ENCODE assay signal across 1 cellular context in the genomic region with DNA sequence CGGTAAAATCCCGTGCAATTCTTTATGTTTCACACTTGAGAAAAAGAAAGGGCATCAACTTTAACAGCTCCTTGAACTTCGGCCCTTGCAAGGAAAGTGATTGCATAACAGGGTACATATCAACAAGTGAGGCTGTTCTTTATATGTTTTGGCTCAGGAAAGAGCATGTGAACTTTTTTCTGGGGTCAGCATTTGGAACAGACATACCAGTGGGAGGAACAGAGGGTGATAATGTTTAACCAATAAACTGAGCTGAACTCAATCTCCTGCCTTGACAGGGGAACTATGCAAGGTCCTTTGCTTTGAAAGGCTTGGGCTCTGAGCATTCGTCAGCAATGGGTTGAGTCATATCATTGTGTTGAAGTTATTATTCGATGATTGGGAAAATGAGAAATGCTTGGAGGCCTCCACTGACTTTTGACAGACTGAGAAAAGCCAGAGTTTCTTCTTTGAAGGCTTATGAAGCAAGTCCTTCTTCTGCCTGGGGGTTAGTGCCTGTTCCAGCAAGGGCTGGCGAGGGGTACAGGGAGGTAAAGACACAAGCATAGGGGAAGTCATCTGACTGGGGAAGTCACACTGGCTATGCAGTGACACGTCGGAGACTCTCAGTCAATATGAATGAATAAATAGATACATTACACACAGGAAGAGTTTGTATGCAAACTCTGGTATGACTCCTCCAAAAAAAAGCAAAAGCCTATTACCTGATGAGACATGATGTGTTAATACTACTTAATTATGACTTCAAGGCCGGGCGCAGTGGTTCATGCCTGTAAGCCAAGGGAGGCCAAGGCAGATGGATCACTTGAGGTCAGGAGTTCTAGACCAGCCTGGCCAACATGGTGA.
TF ChIP-seq lines count a peak whose summit lies in the region.

No MANE protein-coding gene starts in this region.

TF ChIP-seq in HepG2, 621 proteins besides CTCF, POLR2A, EP300 and RAD21 (continued from another document and continues in another):
- TF ChIP-seq, protein P1, sequence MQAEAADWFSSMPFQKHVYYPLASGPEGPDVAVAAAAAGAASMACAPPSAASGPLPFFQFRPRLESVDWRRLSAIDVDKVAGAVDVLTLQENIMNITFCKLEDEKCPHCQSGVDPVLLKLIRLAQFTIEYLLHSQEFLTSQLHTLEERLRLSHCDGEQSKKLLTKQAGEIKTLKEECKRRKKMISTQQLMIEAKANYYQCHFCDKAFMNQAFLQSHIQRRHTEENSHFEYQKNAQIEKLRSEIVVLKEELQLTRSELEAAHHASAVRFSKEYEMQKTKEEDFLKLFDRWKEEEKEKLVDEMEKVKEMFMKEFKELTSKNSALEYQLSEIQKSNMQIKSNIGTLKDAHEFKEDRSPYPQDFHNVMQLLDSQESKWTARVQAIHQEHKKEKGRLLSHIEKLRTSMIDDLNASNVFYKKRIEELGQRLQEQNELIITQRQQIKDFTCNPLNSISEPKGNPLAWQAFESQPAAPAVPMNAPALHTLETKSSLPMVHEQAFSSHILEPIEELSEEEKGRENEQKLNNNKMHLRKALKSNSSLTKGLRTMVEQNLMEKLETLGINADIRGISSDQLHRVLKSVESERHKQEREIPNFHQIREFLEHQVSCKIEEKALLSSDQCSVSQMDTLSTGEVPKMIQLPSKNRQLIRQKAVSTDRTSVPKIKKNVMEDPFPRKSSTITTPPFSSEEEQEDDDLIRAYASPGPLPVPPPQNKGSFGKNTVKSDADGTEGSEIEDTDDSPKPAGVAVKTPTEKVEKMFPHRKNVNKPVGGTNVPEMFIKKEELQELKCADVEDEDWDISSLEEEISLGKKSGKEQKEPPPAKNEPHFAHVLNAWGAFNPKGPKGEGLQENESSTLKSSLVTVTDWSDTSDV (CRISPR knock-in tag; IDR thresholded peaks at IDR 0.05), result no peak
- TF ChIP-seq HOXD1 (CRISPR knock-in tag; IDR thresholded peaks at IDR 0.05), result peak; percentile 78
- no peak for TF ChIP-seq PAF1 (CRISPR knock-in tag; IDR thresholded peaks at IDR 0.05)
- peak; percentile 83; the same call in 1 of the 2 replicates for TF ChIP-seq MED13 (CRISPR knock-in tag; IDR thresholded peaks at IDR 0.05)
- peak; percentile 24 for TF ChIP-seq ZEB1 (IDR thresholded peaks at IDR 0.05; ENCODE audit: insufficient replicate concordance, low read depth)
- no peak; the same call in 1 of the 2 replicates for TF ChIP-seq DRAP1 (CRISPR knock-in tag; IDR thresholded peaks at IDR 0.05)
- TF ChIP-seq, protein P2, sequence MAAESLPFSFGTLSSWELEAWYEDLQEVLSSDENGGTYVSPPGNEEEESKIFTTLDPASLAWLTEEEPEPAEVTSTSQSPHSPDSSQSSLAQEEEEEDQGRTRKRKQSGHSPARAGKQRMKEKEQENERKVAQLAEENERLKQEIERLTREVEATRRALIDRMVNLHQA (CRISPR knock-in tag; IDR thresholded peaks at IDR 0.05), result no peak
- no peak for TF ChIP-seq ZFP41 (CRISPR knock-in tag; IDR thresholded peaks at IDR 0.05; ENCODE audit: borderline replicate concordance)
- TF ChIP-seq ELF1 (CRISPR knock-in tag; IDR thresholded peaks at IDR 0.05), result no peak
- TF ChIP-seq, protein P3, sequence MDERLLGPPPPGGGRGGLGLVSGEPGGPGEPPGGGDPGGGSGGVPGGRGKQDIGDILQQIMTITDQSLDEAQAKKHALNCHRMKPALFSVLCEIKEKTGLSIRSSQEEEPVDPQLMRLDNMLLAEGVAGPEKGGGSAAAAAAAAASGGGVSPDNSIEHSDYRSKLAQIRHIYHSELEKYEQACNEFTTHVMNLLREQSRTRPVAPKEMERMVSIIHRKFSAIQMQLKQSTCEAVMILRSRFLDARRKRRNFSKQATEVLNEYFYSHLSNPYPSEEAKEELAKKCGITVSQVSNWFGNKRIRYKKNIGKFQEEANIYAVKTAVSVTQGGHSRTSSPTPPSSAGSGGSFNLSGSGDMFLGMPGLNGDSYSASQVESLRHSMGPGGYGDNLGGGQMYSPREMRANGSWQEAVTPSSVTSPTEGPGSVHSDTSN (CRISPR knock-in tag; IDR thresholded peaks at IDR 0.05), result no peak
- TF ChIP-seq IKZF1 (IDR thresholded peaks at IDR 0.05), result no peak
- TF ChIP-seq BCL6 (CRISPR knock-in tag; IDR thresholded peaks at IDR 0.05), result peak; percentile 89
- no peak for TF ChIP-seq ZNF773 (CRISPR knock-in tag; IDR thresholded peaks at IDR 0.05; ENCODE audit: borderline replicate concordance)
- no peak for TF ChIP-seq ATAD3A (CRISPR knock-in tag; IDR thresholded peaks at IDR 0.05)
- TF ChIP-seq GTF2F1 (IDR thresholded peaks at IDR 0.05; ENCODE audit: low read length), result no peak
- TF ChIP-seq ZNF317 (CRISPR knock-in tag; IDR thresholded peaks at IDR 0.05), result no peak; the same call in 1 of the 2 replicates
- peak; percentile 81 for TF ChIP-seq ERF (CRISPR knock-in tag; IDR thresholded peaks at IDR 0.05)
- no peak for TF ChIP-seq NFE2L2 (IDR thresholded peaks at IDR 0.05; ENCODE audit: low read length)
- TF ChIP-seq NCOA1 (CRISPR knock-in tag; IDR thresholded peaks at IDR 0.05), result peak; percentile 52; the same call in 1 of the 2 replicates
- no peak for TF ChIP-seq ZNF512B (CRISPR knock-in tag; IDR thresholded peaks at IDR 0.05; ENCODE audit: borderline replicate concordance)
- TF ChIP-seq PITX1 (CRISPR knock-in tag; IDR thresholded peaks at IDR 0.05), result peak; percentile 44
- no peak for TF ChIP-seq ZFYVE20 (CRISPR knock-in tag; IDR thresholded peaks at IDR 0.05; ENCODE audit: borderline replicate concordance, low read depth)
- no peak for TF ChIP-seq RBFOX2 (IDR thresholded peaks at IDR 0.05; ENCODE audit: low read depth, low read length)
- TF ChIP-seq SRF (IDR thresholded peaks at IDR 0.05; ENCODE audit: low read depth, low read length), result no peak
- TF ChIP-seq GLMP (CRISPR knock-in tag; IDR thresholded peaks at IDR 0.05; ENCODE audit: borderline replicate concordance), result no peak
- peak; percentile 47; the same call in 1 of the 2 replicates for TF ChIP-seq MIER3 (CRISPR knock-in tag; IDR thresholded peaks at IDR 0.05; ENCODE audit: borderline replicate concordance)
- TF ChIP-seq CCAR2 (optimal IDR thresholded peaks at IDR 0.05; ENCODE audit: low read depth, low read length), result no peak
- no peak for TF ChIP-seq MZF1 (CRISPR knock-in tag; IDR thresholded peaks at IDR 0.05; ENCODE audit: borderline replicate concordance)
- no peak for TF ChIP-seq DR1 (CRISPR knock-in tag; IDR thresholded peaks at IDR 0.05)
- peak; percentile 68; the same call in 1 of the 2 replicates for TF ChIP-seq ZFP90 (CRISPR knock-in tag; IDR thresholded peaks at IDR 0.05; ENCODE audit: borderline replicate concordance)
- TF ChIP-seq FOXK2 (IDR thresholded peaks at IDR 0.05), result peak; percentile 68
- no peak for TF ChIP-seq ZNF121 (CRISPR knock-in tag; IDR thresholded peaks at IDR 0.05)
- no peak for TF ChIP-seq ZKSCAN1 (IDR thresholded peaks at IDR 0.05; ENCODE audit: low read length)
- TF ChIP-seq MEIS2 (CRISPR knock-in tag; IDR thresholded peaks at IDR 0.05), result peak; percentile 37; the same call in 1 of the 2 replicates
- no peak for TF ChIP-seq ZNF207 (IDR thresholded peaks at IDR 0.05; ENCODE audit: borderline replicate concordance)
- 0 out of 2 replicates have a peak, but pooled peaks have one; percentile 32 for TF ChIP-seq ZNF607 (CRISPR knock-in tag; IDR thresholded peaks at IDR 0.05; ENCODE audit: borderline replicate concordance)
- no peak for TF ChIP-seq ATRX (CRISPR knock-in tag; IDR thresholded peaks at IDR 0.05; ENCODE audit: borderline replicate concordance)
- peak; percentile 57; the same call in 1 of the 2 replicates for TF ChIP-seq NAIF1 (CRISPR knock-in tag; IDR thresholded peaks at IDR 0.05; ENCODE audit: borderline replicate concordance)
- TF ChIP-seq LRRFIP1 (CRISPR knock-in tag; conservative IDR thresholded peaks at IDR 0.05), result no peak
- TF ChIP-seq SETDB1 (CRISPR knock-in tag; IDR thresholded peaks at IDR 0.05; ENCODE audit: borderline replicate concordance), result no peak
